1 cellular context compared by ENCODE assay signal in genomic region chr7:108420482-108420908, GRCh38.
TF ChIP-seq lines count a peak whose summit lies in the region.

No MANE protein-coding gene starts in this region.

TF ChIP-seq in GM23338, 12 proteins besides CTCF, POLR2A, EP300 and RAD21 (continued from another document):
- TF ChIP-seq REST (IDR thresholded peaks at IDR 0.05; ENCODE audit: unreplicated experiment) (no peak), EZH2phosphoT487 (IDR thresholded peaks at IDR 0.05; ENCODE audit: unreplicated experiment) (no peak), ZNF114 (CRISPR knock-in tag; IDR thresholded peaks at IDR 0.05) (no peak), JUNB (IDR thresholded peaks at IDR 0.05; ENCODE audit: unreplicated experiment) (no peak), EZH2 (IDR thresholded peaks at IDR 0.05; ENCODE audit: low read depth, unreplicated experiment) (no peak), NANOG (IDR thresholded peaks at IDR 0.05; ENCODE audit: borderline replicate concordance) (no peak), POLR2AphosphoS5 (IDR thresholded peaks at IDR 0.05; ENCODE audit: low read depth) (no peak)
- TF ChIP-seq, protein P1, sequence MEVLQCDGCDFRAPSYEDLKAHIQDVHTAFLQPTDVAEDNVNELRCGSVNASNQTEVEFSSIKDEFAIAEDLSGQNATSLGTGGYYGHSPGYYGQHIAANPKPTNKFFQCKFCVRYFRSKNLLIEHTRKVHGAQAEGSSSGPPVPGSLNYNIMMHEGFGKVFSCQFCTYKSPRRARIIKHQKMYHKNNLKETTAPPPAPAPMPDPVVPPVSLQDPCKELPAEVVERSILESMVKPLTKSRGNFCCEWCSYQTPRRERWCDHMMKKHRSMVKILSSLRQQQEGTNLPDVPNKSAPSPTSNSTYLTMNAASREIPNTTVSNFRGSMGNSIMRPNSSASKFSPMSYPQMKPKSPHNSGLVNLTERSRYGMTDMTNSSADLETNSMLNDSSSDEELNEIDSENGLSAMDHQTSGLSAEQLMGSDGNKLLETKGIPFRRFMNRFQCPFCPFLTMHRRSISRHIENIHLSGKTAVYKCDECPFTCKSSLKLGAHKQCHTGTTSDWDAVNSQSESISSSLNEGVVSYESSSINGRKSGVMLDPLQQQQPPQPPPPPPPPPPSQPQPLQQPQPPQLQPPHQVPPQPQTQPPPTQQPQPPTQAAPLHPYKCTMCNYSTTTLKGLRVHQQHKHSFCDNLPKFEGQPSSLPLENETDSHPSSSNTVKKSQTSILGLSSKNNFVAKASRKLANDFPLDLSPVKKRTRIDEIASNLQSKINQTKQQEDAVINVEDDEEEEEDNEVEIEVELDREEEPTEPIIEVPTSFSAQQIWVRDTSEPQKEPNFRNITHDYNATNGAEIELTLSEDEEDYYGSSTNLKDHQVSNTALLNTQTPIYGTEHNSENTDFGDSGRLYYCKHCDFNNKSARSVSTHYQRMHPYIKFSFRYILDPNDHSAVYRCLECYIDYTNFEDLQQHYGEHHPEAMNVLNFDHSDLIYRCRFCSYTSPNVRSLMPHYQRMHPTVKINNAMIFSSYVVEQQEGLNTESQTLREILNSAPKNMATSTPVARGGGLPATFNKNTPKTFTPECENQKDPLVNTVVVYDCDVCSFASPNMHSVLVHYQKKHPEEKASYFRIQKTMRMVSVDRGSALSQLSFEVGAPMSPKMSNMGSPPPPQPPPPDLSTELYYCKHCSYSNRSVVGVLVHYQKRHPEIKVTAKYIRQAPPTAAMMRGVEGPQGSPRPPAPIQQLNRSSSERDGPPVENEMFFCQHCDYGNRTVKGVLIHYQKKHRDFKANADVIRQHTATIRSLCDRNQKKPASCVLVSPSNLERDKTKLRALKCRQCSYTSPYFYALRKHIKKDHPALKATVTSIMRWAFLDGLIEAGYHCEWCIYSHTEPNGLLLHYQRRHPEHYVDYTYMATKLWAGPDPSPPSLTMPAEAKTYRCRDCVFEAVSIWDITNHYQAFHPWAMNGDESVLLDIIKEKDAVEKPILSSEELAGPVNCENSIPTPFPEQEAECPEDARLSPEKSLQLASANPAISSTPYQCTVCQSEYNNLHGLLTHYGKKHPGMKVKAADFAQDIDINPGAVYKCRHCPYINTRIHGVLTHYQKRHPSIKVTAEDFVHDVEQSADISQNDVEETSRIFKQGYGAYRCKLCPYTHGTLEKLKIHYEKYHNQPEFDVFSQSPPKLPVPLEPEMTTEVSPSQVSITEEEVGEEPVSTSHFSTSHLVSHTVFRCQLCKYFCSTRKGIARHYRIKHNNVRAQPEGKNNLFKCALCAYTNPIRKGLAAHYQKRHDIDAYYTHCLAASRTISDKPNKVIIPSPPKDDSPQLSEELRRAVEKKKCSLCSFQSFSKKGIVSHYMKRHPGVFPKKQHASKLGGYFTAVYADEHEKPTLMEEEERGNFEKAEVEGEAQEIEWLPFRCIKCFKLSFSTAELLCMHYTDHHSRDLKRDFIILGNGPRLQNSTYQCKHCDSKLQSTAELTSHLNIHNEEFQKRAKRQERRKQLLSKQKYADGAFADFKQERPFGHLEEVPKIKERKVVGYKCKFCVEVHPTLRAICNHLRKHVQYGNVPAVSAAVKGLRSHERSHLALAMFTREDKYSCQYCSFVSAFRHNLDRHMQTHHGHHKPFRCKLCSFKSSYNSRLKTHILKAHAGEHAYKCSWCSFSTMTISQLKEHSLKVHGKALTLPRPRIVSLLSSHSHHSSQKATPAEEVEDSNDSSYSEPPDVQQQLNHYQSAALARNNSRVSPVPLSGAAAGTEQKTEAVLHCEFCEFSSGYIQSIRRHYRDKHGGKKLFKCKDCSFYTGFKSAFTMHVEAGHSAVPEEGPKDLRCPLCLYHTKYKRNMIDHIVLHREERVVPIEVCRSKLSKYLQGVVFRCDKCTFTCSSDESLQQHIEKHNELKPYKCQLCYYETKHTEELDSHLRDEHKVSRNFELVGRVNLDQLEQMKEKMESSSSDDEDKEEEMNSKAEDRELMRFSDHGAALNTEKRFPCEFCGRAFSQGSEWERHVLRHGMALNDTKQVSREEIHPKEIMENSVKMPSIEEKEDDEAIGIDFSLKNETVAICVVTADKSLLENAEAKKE (CRISPR knock-in tag; IDR thresholded peaks at IDR 0.05): no peak
